In genomic region chr2:45610281-45611019, GRCh38 we compare ENCODE assay signal across 1 cellular context.
A peak's percentile ranks its signal among the peaks of the same experiment; 100 is the strongest.
TF ChIP-seq lines count a peak whose summit lies in the region.

No MANE protein-coding gene starts in this region.

TF ChIP-seq in K562, 482 proteins besides CTCF, POLR2A, EP300 and RAD21 (continued from another document and continues in another):
- TF ChIP-seq BRF1 (IDR thresholded peaks at IDR 0.05; ENCODE audit: borderline replicate concordance, extremely low read depth, insufficient read length) (no peak), ZNF436 (CRISPR knock-in tag; IDR thresholded peaks at IDR 0.05) (no peak), E2F4 (CRISPR knock-in tag; IDR thresholded peaks at IDR 0.05; ENCODE audit: low read depth) (no peak), TFAP4 (CRISPR knock-in tag; IDR thresholded peaks at IDR 0.05; ENCODE audit: borderline replicate concordance) (no peak), CBFA2T2 (conservative IDR thresholded peaks at IDR 0.05) (peak; percentile 61), NR2C1 (IDR thresholded peaks at IDR 0.05) (peak; percentile 36; the same call in 1 of the 2 replicates), NR2C1 (tag; IDR thresholded peaks at IDR 0.05) (no peak), TBP (optimal IDR thresholded peaks at IDR 0.05; ENCODE audit: low read depth, low read length) (peak; percentile 35), ARID2 (IDR thresholded peaks at IDR 0.05) (peak; percentile 6; the same call in 1 of the 2 replicates), ZNF518B (CRISPR knock-in tag; IDR thresholded peaks at IDR 0.05) (no peak), ZNF561 (CRISPR knock-in tag; conservative IDR thresholded peaks at IDR 0.05) (no peak), ELF4 (CRISPR knock-in tag; IDR thresholded peaks at IDR 0.05) (no peak), KAT8 (IDR thresholded peaks at IDR 0.05; ENCODE audit: low read depth) (no peak), ZNF12 (CRISPR knock-in tag; IDR thresholded peaks at IDR 0.05) (no peak), RBBP5 (IDR thresholded peaks at IDR 0.05; ENCODE audit: borderline replicate concordance, insufficient read depth, low read length, poor library complexity, severe bottlenecking) (no peak), REST (CRISPR knock-in tag; IDR thresholded peaks at IDR 0.05; ENCODE audit: low read depth) (no peak), SRSF1 (IDR thresholded peaks at IDR 0.05; ENCODE audit: low read depth, low read length) (no peak), STAG1 (CRISPR knock-in tag; IDR thresholded peaks at IDR 0.05; ENCODE audit: borderline replicate concordance) (no peak), CC2D1A (IDR thresholded peaks at IDR 0.05) (peak; percentile 68; the same call in 1 of the 2 replicates), ZNF551 (CRISPR knock-in tag; IDR thresholded peaks at IDR 0.05) (no peak), ZNF740 (CRISPR knock-in tag; IDR thresholded peaks at IDR 0.05) (no peak), ZNF740 (tag; IDR thresholded peaks at IDR 0.05) (no peak), ZBTB8A (IDR thresholded peaks at IDR 0.05; ENCODE audit: partially characterized antibody) (no peak), PHF8 (IDR thresholded peaks at IDR 0.05; ENCODE audit: borderline replicate concordance, low read length) (no peak), KDM5B (IDR thresholded peaks at IDR 0.05; ENCODE audit: insufficient replicate concordance, low read depth, low read length) (peak; percentile 48), YY1 (IDR thresholded peaks at IDR 0.05; ENCODE audit: borderline replicate concordance in 1 of 3, control insufficient read depth in 1 of 3, extremely low read depth in 1 of 3, insufficient read depth in 3 of 3, insufficient read length in 1 of 3, insufficient replicate concordance in 2 of 3, low read depth in 1 of 3, low read length in 2 of 3) (peak in 1 of 3 experiments; percentile 45), CHAMP1 (IDR thresholded peaks at IDR 0.05) (0 out of 2 replicates have a peak, but pooled peaks have one; percentile 40), HMGN3 (IDR thresholded peaks at IDR 0.05; ENCODE audit: borderline replicate concordance, extremely low read depth, insufficient read length, low read depth, low read length) (no peak), ZNF280A (IDR thresholded peaks at IDR 0.05; ENCODE audit: low read depth, partially characterized antibody) (no peak), SRSF9 (IDR thresholded peaks at IDR 0.05; ENCODE audit: borderline replicate concordance, low read depth, low read length) (no peak), MED1 (CRISPR knock-in tag; IDR thresholded peaks at IDR 0.05; ENCODE audit: borderline replicate concordance) (no peak), MLX (CRISPR knock-in tag; conservative IDR thresholded peaks at IDR 0.05) (no peak), SIN3A (IDR thresholded peaks at IDR 0.05; ENCODE audit: borderline replicate concordance in 2 of 2, control insufficient read depth in 1 of 2, low read depth in 2 of 2, low read length in 2 of 2) (0 out of 4 replicates have a peak, but pooled peaks of 1 of the 2 experiments have one; percentile 16), PCBP2 (IDR thresholded peaks at IDR 0.05; ENCODE audit: low read depth, low read length, poor library complexity, severe bottlenecking) (no peak), NFIX (CRISPR knock-in tag; IDR thresholded peaks at IDR 0.05; ENCODE audit: low read depth) (no peak), HDAC3 (IDR thresholded peaks at IDR 0.05; ENCODE audit: borderline replicate concordance, partially characterized antibody) (no peak), ZNF184 (CRISPR knock-in tag; IDR thresholded peaks at IDR 0.05) (no peak), RFX1 (IDR thresholded peaks at IDR 0.05) (peak; percentile 15), RNF2 (IDR thresholded peaks at IDR 0.05) (no peak), ELK3 (CRISPR knock-in tag; IDR thresholded peaks at IDR 0.05) (no peak), NCOA6 (IDR thresholded peaks at IDR 0.05) (no peak), MEF2D (tag; conservative IDR thresholded peaks at IDR 0.05; ENCODE audit: low read depth) (no peak), BACH1 (tag; IDR thresholded peaks at IDR 0.05) (0 out of 2 replicates have a peak, but pooled peaks have one; percentile 25), ZSCAN29 (IDR thresholded peaks at IDR 0.05) (peak; percentile 10; the same call in 1 of the 2 replicates), WHSC1 (IDR thresholded peaks at IDR 0.05; ENCODE audit: low read length) (no peak), ELF1 (tag; IDR thresholded peaks at IDR 0.05) (no peak), ZNF316 (IDR thresholded peaks at IDR 0.05) (no peak), POLR2H (tag; IDR thresholded peaks at IDR 0.05; ENCODE audit: low read depth) (no peak), FOXK2 (conservative IDR thresholded peaks at IDR 0.05 in 1 of 2, IDR thresholded peaks at IDR 0.05 in 1 of 2; ENCODE audit: low read depth in 2 of 2) (no peak; a peak in 1 of 4 replicates), SRF (CRISPR knock-in tag; IDR thresholded peaks at IDR 0.05) (no peak), HDAC6 (IDR thresholded peaks at IDR 0.05; ENCODE audit: low read depth, low read length) (no peak)
